30 cellular contexts compared by ENCODE assay signal in genomic region chr14:101222362-101223090, GRCh38.
DNase-seq lines count a peak whose midpoint lies in the region; ATAC-seq, FAIRE-seq and TF ChIP-seq lines count a peak whose summit lies in the region.
"Had no signal": no experiment of that assay in that cellular context is flagged by ENCODE, and none has a peak within 500 bp of the region (broad histone marks: within the 10 kb centered on the region; RNA-seq: fewer than 3 reads in every experiment).

No MANE protein-coding gene starts in this region.

- H3K23ac ChIP-seq in H9 (ENCODE audit: insufficient read length, low read depth, low read length) (no peak overlapping the region), H1 (ENCODE audit: insufficient read length) (no peak overlapping the region)

- H3K4me3 Mint-ChIP-seq in H9: peak overlapping the region in 1 of 2 experiments; percentile 16; a peak in 1 of 5 replicates
- H3K4me3 Mint-ChIP-seq: naive B cell; stimulated activated effector memory CD8-positive, alpha-beta T cell treated with anti-CD3 and anti-CD28 coated beads, Interleukin-12 subunit alpha, Interleukin-12 subunit beta, amount 100 ng/mL, for 72 hours; T-helper 2 cell treated with Interferon-gamma antibody and Interleukin-4, amounts not matched to agents 5 μg/mL and 100 μg/mL, for 36 hours had no signal

- peak; percentile 13 for FAIRE-seq in H1 (lab: Jason Lieb, UNC)

- POLR2A ChIA-PET in H1 (lab: Charles Lee; ENCODE audit: partially characterized antibody): interaction anchor here (1.2 kb wide), 1 partner anchor 9 kb away, joined by 3 read pairs; no protein-coding TSS in a partner anchor

- H4K8ac ChIP-seq in H9 (replicated peaks; ENCODE audit: insufficient read length, low read depth, low read length) (no peak overlapping the region), H1 (ENCODE audit: extremely low read depth, insufficient read depth, low read length) (no peak overlapping the region)

- WGBS in H9 (ENCODE audit: extremely low coverage, insufficient read length, low lambda C conversion rate): no CpG with 5 or more reads among the region's 11 CpGs
- WGBS in H1 (ENCODE audit: extremely low coverage in 1 of 2, insufficient coverage in 1 of 2, insufficient read length in 1 of 2, insufficient replicate concordance in 2 of 2, low coverage in 1 of 2, low lambda C conversion rate in 2 of 2, missing lambda C conversion rate in 1 of 2), 2 experiments: 64% methylated on average over 11 of the region's 11 CpGs; no CpG with 5 or more reads in 1 of the 2 experiments

- no peak overlapping the region for H3K4me3 ChIP-seq in BLaER1
- peak overlapping the region in 2 of 4 experiments; percentile 10 to 36; a peak in 3 of 8 replicates for H3K4me3 ChIP-seq in H1 (ENCODE audit: extremely low read depth in 1 of 4, insufficient read depth in 2 of 4, low read depth in 3 of 4, low read length in 4 of 4)
- H3K4me3 ChIP-seq: body of pancreas, heart left ventricle, ovary, Peyer's patch had no signal

- H3K56ac ChIP-seq in H9 (ENCODE audit: insufficient read length, low read depth, low read length) (no peak overlapping the region), H1 (replicated peaks; ENCODE audit: insufficient read length, low read depth, low read length) (no peak overlapping the region)

- H3K79me1 ChIP-seq in H9 (ENCODE audit: insufficient read depth, low read depth, low read length, poor library complexity, severe bottlenecking) (no peaks in the 10 kb centered on the region), H1 (ENCODE audit: low read depth, low read length) (no peaks in the 10 kb centered on the region)

- H2BK20ac ChIP-seq in H9 (ENCODE audit: low read depth, low read length, poor library complexity, severe bottlenecking) (no peak overlapping the region), H1 (ENCODE audit: low read length) (0 out of 2 replicates have a peak overlapping the region, but pooled peaks have one; percentile 18)

- TF ChIP-seq EP300 in H1 (IDR thresholded peaks at IDR 0.05; ENCODE audit: borderline replicate concordance in 1 of 2, low read depth in 2 of 2, low read length in 2 of 2): no peak

- H2BK15ac ChIP-seq in H9 (ENCODE audit: low read depth, low read length) (no peak overlapping the region), H1 (ENCODE audit: low read length) (no peak overlapping the region)

- TF ChIP-seq CTCF in H9 (conservative IDR thresholded peaks at IDR 0.05) (no peak), H1 (IDR thresholded peaks at IDR 0.05; ENCODE audit: control extremely low read depth in 1 of 3, insufficient read depth in 1 of 3, low read depth in 1 of 3, low read length in 3 of 3) (no peak), GM13977 (IDR thresholded peaks at IDR 0.05; ENCODE audit: extremely low read depth, insufficient read depth, missing control alignments) (no peak)

- H3K9ac ChIP-seq in BLaER1 (no peak overlapping the region), H9 (ENCODE audit: extremely low read depth, insufficient read length, low read length) (no peak overlapping the region), H1 (replicated peaks in 1 of 4; ENCODE audit: extremely low read depth in 1 of 4, low read depth in 3 of 4, low read length in 3 of 4) (no peak overlapping the region)

- H3K27ac ChIP-seq in BLaER1 (no peak overlapping the region), H9 (ENCODE audit: insufficient read length, low read depth, low read length) (no peak overlapping the region), H1 (ENCODE audit: low read depth, low read length) (no peak overlapping the region)
- H3K27ac ChIP-seq: body of pancreas, heart left ventricle, HL-60, ovary, Peyer's patch had no signal

- H4K20me1 ChIP-seq in BLaER1: no peaks in the 10 kb centered on the region
- H4K20me1 ChIP-seq in H9 (ENCODE audit: control insufficient read depth, insufficient read depth, insufficient read length): no peaks in the 10 kb centered on the region
- no peaks in the 10 kb centered on the region for H4K20me1 ChIP-seq in H1 (replicated peaks in 1 of 2; ENCODE audit: control insufficient read depth in 1 of 2, insufficient read depth in 2 of 2, low read length in 2 of 2)

- in situ Hi-C loops in GM13977 (cut with MboI; ENCODE audit: low pct_unique_long_range_greater_than_20kb, low sequenced_read_pairs, unreplicated experiment): no loop called here

- H2BK5ac ChIP-seq in H9 (ENCODE audit: insufficient read length, low read length): no peak overlapping the region
- H2BK5ac ChIP-seq in H1 (ENCODE audit: low read depth, low read length): no peak overlapping the region; the same call in 1 of the 2 replicates

- no peak for TF ChIP-seq POLR2A in H1 (IDR thresholded peaks at IDR 0.05; ENCODE audit: control extremely low read depth in 1 of 2, low read depth in 2 of 2, low read length in 2 of 2)

- H3K4ac ChIP-seq in H9 (ENCODE audit: low read depth, low read length): no peak overlapping the region
- no peak overlapping the region for H3K4ac ChIP-seq in H1 (replicated peaks; ENCODE audit: insufficient read length, low read depth, low read length)

- H3K4me2 ChIP-seq in BLaER1 (peak overlapping the region; percentile 25; the same call in 1 of the 2 replicates), H9 (ENCODE audit: insufficient read depth, insufficient read length, low read length) (peak overlapping the region; percentile 16), H1 (ENCODE audit: insufficient read depth in 1 of 2, low read depth in 2 of 2, low read length in 2 of 2) (peak overlapping the region; percentile 58 to 59)

- H3K79me2 ChIP-seq in H9 (ENCODE audit: insufficient read depth, low read length) (no peaks in the 10 kb centered on the region), H1 (ENCODE audit: control insufficient read depth in 1 of 2, insufficient read depth in 2 of 2, low read length in 2 of 2) (no peaks in the 10 kb centered on the region)

- TF ChIP-seq RAD21 in H1 (IDR thresholded peaks at IDR 0.05 in 1 of 2, conservative IDR thresholded peaks at IDR 0.05 in 1 of 2; ENCODE audit: low read depth in 2 of 2, low read length in 2 of 2): no peak

- H4K5ac ChIP-seq in H9 (ENCODE audit: insufficient read length, low read depth, low read length) (no peak overlapping the region), H1 (ENCODE audit: insufficient read length, low read depth, low read length) (no peak overlapping the region)

- peak overlapping the region in 2 of 3 experiments; percentile 46 to 61; a peak in 1 of 7 replicates for H3K27ac Mint-ChIP-seq in H9
- H3K27ac Mint-ChIP-seq: naive B cell; stimulated activated effector memory CD8-positive, alpha-beta T cell treated with anti-CD3 and anti-CD28 coated beads, Interleukin-12 subunit alpha, Interleukin-12 subunit beta, amount 100 ng/mL, for 72 hours; T-helper 2 cell treated with Interferon-gamma antibody and Interleukin-4, amounts not matched to agents 5 μg/mL and 100 μg/mL, for 36 hours had no signal

- H2BK120ac ChIP-seq in H9 (ENCODE audit: low read depth, low read length, poor library complexity, severe bottlenecking): no peak overlapping the region
- H2BK120ac ChIP-seq in H1 (replicated peaks; ENCODE audit: low read depth, low read length): peak overlapping the region; percentile 8

- no peak overlapping the region for H3K18ac ChIP-seq in H9 (ENCODE audit: insufficient read length, low read depth, low read length)
- peak overlapping the region; percentile 78 for H3K18ac ChIP-seq in H1 (ENCODE audit: extremely low read depth, low read length)

- H2AK5ac ChIP-seq in H9 (ENCODE audit: insufficient read length, low read length) (no peak overlapping the region), H1 (ENCODE audit: low read depth, low read length) (no peak overlapping the region)

- H2BK12ac ChIP-seq in H9 (ENCODE audit: insufficient read length, low read depth, low read length) (no peak overlapping the region), H1 (ENCODE audit: low read depth, low read length) (peak overlapping the region; percentile 60; the same call in 1 of the 2 replicates)

- ATAC-seq in HG02938 (IDR thresholded peaks at IDR 0.05; ENCODE audit: unreplicated experiment) (no peak), HG02981 (IDR thresholded peaks at IDR 0.05; ENCODE audit: unreplicated experiment) (no peak)
- ATAC-seq: body of pancreas; heart left ventricle; left cardiac atrium; stimulated activated effector memory CD8-positive, alpha-beta T cell treated with anti-CD3 and anti-CD28 coated beads, Interleukin-12 subunit alpha, Interleukin-12 subunit beta, amount 100 ng/mL, for 72 hours had no signal

- peaks cover 0 to 3% of the 10 kb centered on the region in 2 experiments; a peak in 4 of 5 replicates for H3K9me3 Mint-ChIP-seq in H9
- H3K9me3 Mint-ChIP-seq: stimulated activated effector memory CD8-positive, alpha-beta T cell treated with anti-CD3 and anti-CD28 coated beads, Interleukin-12 subunit alpha, Interleukin-12 subunit beta, amount 100 ng/mL, for 72 hours; T-helper 2 cell treated with Interferon-gamma antibody and Interleukin-4, amounts not matched to agents 5 μg/mL and 100 μg/mL, for 36 hours had no signal

- no peak overlapping the region for H3T11ph ChIP-seq in H9 (ENCODE audit: low read length)

- H3K9me3 ChIP-seq in BLaER1 (no peaks in the 10 kb centered on the region), H9 (ENCODE audit: control insufficient read depth, low read depth, low read length) (no peaks in the 10 kb centered on the region), H1 (ENCODE audit: insufficient read depth in 2 of 2, low read depth in 1 of 2, low read length in 1 of 2) (no peaks in the 10 kb centered on the region)
- H3K9me3 ChIP-seq: body of pancreas, heart left ventricle, ovary, Peyer's patch had no signal

- peak; percentile 27 for DNase-seq in H9
- peak in 1 of 2 experiments; percentile 43 for DNase-seq in H1 (ENCODE audit: low read depth in 1 of 2, low spot score in 2 of 2)
- peak; percentile 1 for DNase-seq in midbrain (lab: John Stamatoyannopoulos, UW)
- DNase-seq in middle frontal gyrus (ENCODE audit: extremely low spot score, low spot score): no peak
- DNase-seq in GM13977 (ENCODE audit: low spot score): no peak
- DNase-seq: activated CD4-positive, alpha-beta T cell treated with anti-CD3 and anti-CD28 coated beads for 4 hours; activated naive CD4-positive, alpha-beta T cell; activated T-cell treated with anti-CD3 and anti-CD28 coated beads, Interleukin-2, amount 50 U/mL, for 48 hours; COR-L47; effector CD4-positive, alpha-beta T cell; erythroblast; heart left ventricle; IMR-90; left cardiac atrium; mesenchymal stem cell; naive B cell; NCI-H187 treated with DMSO at 0.1 percent for 48 hours; NCI-H524 treated with DMSO at 0.1 percent for 48 hours; ovary; SHP77 treated with DMSO at 0.1 percent for 48 hours; stimulated activated CD4-positive, alpha-beta T cell treated with anti-CD3 and anti-CD28 coated beads, Interleukin-12 subunit alpha, Interleukin-12 subunit beta, amount 100 ng/mL, for 4 hours; stimulated activated CD4-positive, alpha-beta T cell treated with anti-CD3 and anti-CD28 coated beads, Interleukin-4, amount 100 ng/mL, for 24 hours had no signal

- no peaks in the 10 kb centered on the region for H3K27me3 ChIP-seq in BLaER1
- no peaks in the 10 kb centered on the region for H3K27me3 ChIP-seq in H9 (ENCODE audit: insufficient read depth, low read length)
- H3K27me3 ChIP-seq in H1 (replicated peaks in 1 of 4; ENCODE audit: control insufficient read depth in 3 of 4, extremely low read depth in 1 of 4, insufficient read depth in 3 of 4, low read length in 3 of 4): peaks cover 0 to 15% (median 4%) of the 10 kb centered on the region in 4 experiments; a peak in 4 of 7 replicates
- H3K27me3 ChIP-seq: body of pancreas, ovary, Peyer's patch had no signal

- H3K36me3 ChIP-seq in BLaER1 (no peaks in the 10 kb centered on the region), H1 (ENCODE audit: control insufficient read depth in 2 of 4, insufficient read depth in 4 of 4, low read length in 3 of 4) (no peaks in the 10 kb centered on the region)
- H3K36me3 ChIP-seq: heart left ventricle, ovary, Peyer's patch had no signal

- H3K4me1 ChIP-seq in BLaER1: peaks cover 67% of the 10 kb centered on the region
- H3K4me1 ChIP-seq in H9 (ENCODE audit: insufficient read depth, low read length): peaks cover 2% of the 10 kb centered on the region; the same call in 1 of the 2 replicates
- H3K4me1 ChIP-seq in H1 (replicated peaks in 1 of 4; ENCODE audit: control insufficient read depth in 3 of 4, insufficient read depth in 4 of 4, low read length in 3 of 4): peaks cover 5 to 34% (median 15%) of the 10 kb centered on the region in 4 experiments
- H3K4me1 ChIP-seq: body of pancreas, heart left ventricle, Peyer's patch had no signal

- CTCF ChIA-PET in H1 (lab: Charles Lee; ENCODE audit: partially characterized antibody): interaction anchor here (0.9 to 2.2 kb wide), 3 partner anchors 13 to 37 kb away, joined by 3 to 5 read pairs (median 4); no protein-coding TSS in a partner anchor

- H2AFZ ChIP-seq in H9 (ENCODE audit: low read length) (no peak overlapping the region), H1 (ENCODE audit: low read length) (no peak overlapping the region)

- peaks cover 0 to 4% (median 0%) of the 10 kb centered on the region in 3 experiments; a peak in 4 of 7 replicates for H3K36me3 Mint-ChIP-seq in H9 (ENCODE audit: insufficient read depth in 1 of 3, low read depth in 3 of 3)
- H3K36me3 Mint-ChIP-seq: naive B cell; stimulated activated effector memory CD8-positive, alpha-beta T cell treated with anti-CD3 and anti-CD28 coated beads, Interleukin-12 subunit alpha, Interleukin-12 subunit beta, amount 100 ng/mL, for 72 hours had no signal

- H4K91ac ChIP-seq in H9 (ENCODE audit: insufficient read length, low read depth, low read length) (no peak overlapping the region), H1 (replicated peaks; ENCODE audit: insufficient read length, low read length) (peak overlapping the region; percentile 36)

- H3K23me2 ChIP-seq in H9 (ENCODE audit: insufficient read length, low read depth, low read length, poor library complexity, severe bottlenecking): no peaks in the 10 kb centered on the region
- H3K23me2 ChIP-seq in H1 (ENCODE audit: low read depth, low read length): no peaks in the 10 kb centered on the region

- peaks cover 37% of the 10 kb centered on the region for H3K27me3 Mint-ChIP-seq in H9 (ENCODE audit: low read depth)
- H3K27me3 Mint-ChIP-seq: naive B cell had no signal

- H3K4me1 Mint-ChIP-seq in H9: peaks cover 30 to 35% of the 10 kb centered on the region in 2 experiments
- H3K4me1 Mint-ChIP-seq: stimulated activated effector memory CD8-positive, alpha-beta T cell treated with anti-CD3 and anti-CD28 coated beads, Interleukin-12 subunit alpha, Interleukin-12 subunit beta, amount 100 ng/mL, for 72 hours had no signal

- H3K14ac ChIP-seq in H9 (ENCODE audit: insufficient read depth, low read length) (peak overlapping the region; percentile 11; the same call in 1 of the 2 replicates), H1 (ENCODE audit: insufficient read length) (no peak overlapping the region)

Comparison
In these comparisons a context has a peak if more than half of its experiments do, and no peak if none do; other contexts are left out.
1. DNase-seq: peak in H9 (single experiment) and midbrain (single experiment); none in middle frontal gyrus (single experiment) and GM13977 (single experiment).
2. Peak in every context shown above with its lines, with median percentiles within 50 percentile points of each other: H3K4me2 ChIP-seq.